23 cellular contexts compared by ENCODE assay signal in the genomic region with DNA sequence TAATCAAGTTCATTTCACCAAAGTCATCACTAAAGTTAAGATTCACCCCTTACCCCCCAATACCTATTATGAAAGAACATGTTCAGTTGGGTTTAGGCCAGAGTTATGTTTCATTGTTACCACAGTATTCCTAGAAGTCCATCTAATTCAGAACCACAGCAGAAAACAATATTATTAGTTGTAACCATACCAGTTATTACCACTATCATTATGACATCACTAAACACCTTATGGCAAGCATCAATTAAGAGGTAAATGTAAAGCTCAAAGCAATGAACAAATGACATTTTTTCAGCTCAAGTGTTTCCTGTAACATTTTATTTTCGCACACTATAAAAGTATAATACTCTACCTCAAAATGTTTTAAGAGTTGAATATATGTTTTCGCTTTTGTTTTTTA.
"Had no signal": no experiment of that assay in that cellular context is flagged by ENCODE, and none has a peak within 500 bp of the region (broad histone marks: within the 10 kb centered on the region; RNA-seq: fewer than 3 reads in every experiment).

No MANE protein-coding gene starts in this region.

- H3K27ac ChIP-seq: SJSA1 had no signal

- H3K4me2 ChIP-seq: SK-N-SH had no signal

- H3K27me3 ChIP-seq: SJSA1 had no signal

- FAIRE-seq: RCC 7860 had no signal

- DNase-seq: IMR-90, Karpas-422, KG1, MM.1S, NCI-H1092 treated with DMSO at 0.1 percent for 48 hours, NCI-H1436, NCI-H187, NCI-H2029, NCI-H2081 treated with DMSO at 0.1 percent for 48 hours, NCI-H2171, NCI-H226, NCI-H446, NCI-H510A, NCI-H524 treated with DMSO at 0.1 percent for 48 hours, NCI-H69, NCI-H774, Right ventricle myocardium superior, RPMI8226, SIG-M5, SK-N-SH, SW 1271 had no signal

- H3K9me3 ChIP-seq: SK-N-SH had no signal

- H3K4me3 ChIP-seq: SJSA1 had no signal

- H3K9ac ChIP-seq: SK-N-SH had no signal
